Comparison of ENCODE assay signal across 14 cellular contexts in the genomic region with DNA sequence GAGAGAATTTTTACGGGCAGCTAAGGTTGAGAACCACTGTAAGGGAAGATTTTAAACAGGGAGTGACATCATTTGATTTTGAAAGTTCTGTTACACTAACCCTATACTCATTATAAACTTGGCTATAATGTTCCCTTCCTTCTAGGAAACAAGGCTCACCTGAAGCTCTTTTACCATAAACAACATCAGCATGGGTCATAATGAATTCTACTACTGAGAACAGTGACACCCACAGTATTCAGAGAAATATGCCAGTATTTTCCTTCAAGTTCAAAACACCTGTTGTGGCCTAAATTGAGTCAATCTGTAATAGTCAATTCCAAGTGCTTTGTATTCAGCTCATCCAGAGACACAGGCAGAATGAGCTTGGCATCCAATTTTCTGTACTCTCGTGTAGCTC.
"Had no signal": no experiment of that assay in that cellular context is flagged by ENCODE, and none has a peak within 500 bp of the region (broad histone marks: within the 10 kb centered on the region; RNA-seq: fewer than 3 reads in every experiment).

No MANE protein-coding gene starts in this region.

- H3K4me3 ChIP-seq: esophagus muscularis mucosa, left ventricle myocardium inferior, prostate gland, right atrium auricular region, skin epidermis, thyroid gland had no signal

- DNase-seq: activated CD4-positive, alpha-beta T cell treated with anti-CD3 and anti-CD28 coated beads, Interleukin-2, amount 50 U/mL, for 4 hours; dermis blood vessel endothelial cell; effector memory CD4-positive, alpha-beta T cell; immature natural killer cell; kidney glomerular epithelial cell; left ventricle myocardium inferior; SK-N-SH; stimulated activated CD4-positive, alpha-beta T cell treated with anti-CD3 and anti-CD28 coated beads, Interleukin-4, amount 100 ng/mL, for 1 hour; T1000 had no signal

- H3K27ac ChIP-seq: esophagus muscularis mucosa, left ventricle myocardium inferior, prostate gland, right atrium auricular region, thyroid gland had no signal

- H3K4me1 Mint-ChIP-seq: immature natural killer cell had no signal

- H3K27ac Mint-ChIP-seq: immature natural killer cell had no signal

- H3K4me3 Mint-ChIP-seq: immature natural killer cell had no signal

- H3K9me3 ChIP-seq: esophagus muscularis mucosa, prostate gland, right atrium auricular region, SK-N-SH, thyroid gland had no signal

- H3K9me3 Mint-ChIP-seq: immature natural killer cell had no signal

- H3K36me3 ChIP-seq: esophagus muscularis mucosa, left ventricle myocardium inferior, prostate gland, right atrium auricular region, thyroid gland had no signal

- H3K4me1 ChIP-seq: left ventricle myocardium inferior, prostate gland, right atrium auricular region, thyroid gland had no signal

- H3K36me3 Mint-ChIP-seq: immature natural killer cell had no signal

- H3K27me3 ChIP-seq: esophagus muscularis mucosa, right atrium auricular region, thyroid gland had no signal
